Comparison of ENCODE assay signal across 24 cellular contexts in the genomic region with DNA sequence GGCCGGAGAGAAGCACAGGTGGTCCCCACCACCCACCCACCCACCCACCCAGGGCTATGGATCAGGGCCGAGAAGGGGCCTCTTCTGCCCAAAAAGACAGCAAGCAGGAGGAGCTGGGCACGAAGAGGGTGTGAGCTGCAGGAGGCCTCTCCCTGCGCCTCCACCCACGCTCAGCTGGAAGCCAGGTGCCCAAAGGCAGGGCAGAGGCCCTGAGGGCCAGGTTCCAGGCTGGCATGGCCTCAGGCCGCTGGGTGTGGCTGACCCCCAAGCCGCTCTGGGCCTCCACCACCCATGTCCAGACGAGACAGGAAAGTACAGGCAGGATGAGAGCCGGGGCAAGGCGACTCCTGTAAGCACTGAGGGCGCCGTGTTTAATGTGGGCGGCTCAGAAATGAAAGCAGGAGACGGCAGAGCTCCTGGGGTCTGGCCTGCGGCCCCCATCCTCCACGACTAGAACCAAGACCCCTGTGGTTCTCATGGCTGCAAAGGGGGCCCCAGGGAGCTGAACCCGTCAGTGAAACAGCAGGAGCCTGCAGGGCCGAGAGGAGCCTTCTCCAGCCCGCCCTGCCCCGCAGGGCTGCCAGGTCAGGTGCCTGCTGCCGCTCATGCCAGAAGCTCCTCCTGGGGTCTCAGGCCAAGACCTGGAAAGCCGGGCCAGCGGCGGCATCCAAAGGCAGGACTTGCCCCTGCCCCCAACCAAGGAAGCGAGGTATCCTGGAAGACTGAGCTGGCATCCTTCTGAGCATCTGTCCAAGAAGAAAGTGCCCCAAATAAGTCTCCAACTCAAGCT.
"Had no signal": no experiment of that assay in that cellular context is flagged by ENCODE, and none has a peak within 500 bp of the region (broad histone marks: within the 10 kb centered on the region; RNA-seq: fewer than 3 reads in every experiment).

No MANE protein-coding gene starts in this region.

- H3K9ac ChIP-seq: parathyroid adenoma had no signal

- H3K27ac ChIP-seq: ascending aorta, esophagus muscularis mucosa, parathyroid adenoma, psoas muscle, suprapubic skin, tibial artery, VCaP had no signal

- DNase-seq: activated CD4-positive, alpha-beta T cell treated with anti-CD3 and anti-CD28 coated beads for 4 hours; activated CD4-positive, alpha-beta T cell treated with anti-CD3 and anti-CD28 coated beads, Interleukin-2, amount 50 U/mL, for 4 hours; activated CD8-positive, alpha-beta memory T cell treated with anti-CD3 and anti-CD28 coated beads for 24 hours; activated effector memory CD4-positive, alpha-beta T cell treated with Interleukin-2 at 50 U/mL for 16 hours; activated naive CD4-positive, alpha-beta T cell treated with Interleukin-2 at 50 U/mL for 16 hours; activated naive CD8-positive, alpha-beta T cell treated with anti-CD3 and anti-CD28 coated beads, Interleukin-2, amount 10 ng/mL, durations not matched to agents 7 days and 5 days; endodermal cell; foreskin melanocyte; left ventricle myocardium superior; naive B cell; occipital lobe; psoas muscle; stimulated activated CD4-positive, alpha-beta T cell treated with anti-CD3 and anti-CD28 coated beads, Interleukin-1b, Interleukin-23, amount 100 ng/mL, for 48 hours; stimulated activated naive B cell treated with anti-CD40 and anti-IgM and Interleukin-4, amounts not matched to agents 10 μg/mL and 1 μg/mL and 100 μg/mL, for 72 hours; T-helper 9 cell; tibial artery had no signal

- H3K36me3 Mint-ChIP-seq: activated naive CD8-positive, alpha-beta T cell treated with anti-CD3 and anti-CD28 coated beads, Interleukin-2, amount 10 ng/mL, durations not matched to agents 7 days and 5 days; brain; naive B cell; stimulated activated naive B cell treated with anti-CD40 and anti-IgM and Interleukin-4, amounts not matched to agents 10 μg/mL and 1 μg/mL and 100 μg/mL, for 72 hours had no signal

- H3K4me2 ChIP-seq: smooth muscle cell had no signal

- H3K27me3 Mint-ChIP-seq: activated naive CD8-positive, alpha-beta T cell treated with anti-CD3 and anti-CD28 coated beads, Interleukin-2, amount 10 ng/mL, durations not matched to agents 7 days and 5 days; brain; dendritic cell treated with granulocyte-macrophage colony-stimulating factor and Interleukin-4, amounts not matched to agents 40 ng/mL and 50 ng/mL, for 4 days; naive B cell; stimulated activated naive B cell treated with anti-CD40 and anti-IgM and Interleukin-4, amounts not matched to agents 10 μg/mL and 1 μg/mL and 100 μg/mL, for 72 hours had no signal

- H3K9me3 Mint-ChIP-seq: activated naive CD8-positive, alpha-beta T cell treated with anti-CD3 and anti-CD28 coated beads, Interleukin-2, amount 10 ng/mL, durations not matched to agents 7 days and 5 days; brain; endodermal cell had no signal

- H3K36me3 ChIP-seq: ascending aorta, esophagus muscularis mucosa, suprapubic skin, tibial artery had no signal

- H3K4me3 Mint-ChIP-seq: activated naive CD8-positive, alpha-beta T cell treated with anti-CD3 and anti-CD28 coated beads, Interleukin-2, amount 10 ng/mL, durations not matched to agents 7 days and 5 days; brain; dendritic cell treated with granulocyte-macrophage colony-stimulating factor and Interleukin-4, amounts not matched to agents 40 ng/mL and 50 ng/mL, for 4 days; endodermal cell; naive B cell; stimulated activated naive B cell treated with anti-CD40 and anti-IgM and Interleukin-4, amounts not matched to agents 10 μg/mL and 1 μg/mL and 100 μg/mL, for 72 hours had no signal

- H3K4me1 Mint-ChIP-seq: activated naive CD8-positive, alpha-beta T cell treated with anti-CD3 and anti-CD28 coated beads, Interleukin-2, amount 10 ng/mL, durations not matched to agents 7 days and 5 days; endodermal cell; naive B cell; stimulated activated naive B cell treated with anti-CD40 and anti-IgM and Interleukin-4, amounts not matched to agents 10 μg/mL and 1 μg/mL and 100 μg/mL, for 72 hours had no signal

- H3K27me3 ChIP-seq: ascending aorta, tibial artery had no signal

- H3K9me3 ChIP-seq: esophagus muscularis mucosa, psoas muscle, suprapubic skin, tibial artery had no signal

- H3K27ac Mint-ChIP-seq: activated naive CD8-positive, alpha-beta T cell treated with anti-CD3 and anti-CD28 coated beads, Interleukin-2, amount 10 ng/mL, durations not matched to agents 7 days and 5 days; brain; dendritic cell treated with granulocyte-macrophage colony-stimulating factor and Interleukin-4, amounts not matched to agents 40 ng/mL and 50 ng/mL, for 4 days; endodermal cell; naive B cell; stimulated activated naive B cell treated with anti-CD40 and anti-IgM and Interleukin-4, amounts not matched to agents 10 μg/mL and 1 μg/mL and 100 μg/mL, for 72 hours had no signal

- ATAC-seq: left ventricle myocardium superior; psoas muscle; stimulated activated naive B cell treated with anti-CD40 and anti-IgM and Interleukin-4, amounts not matched to agents 10 μg/mL and 1 μg/mL and 100 μg/mL, for 72 hours had no signal

- H3K4me1 ChIP-seq: parathyroid adenoma, psoas muscle had no signal

- H3K79me2 ChIP-seq: parathyroid adenoma had no signal

- H2AFZ ChIP-seq: parathyroid adenoma had no signal

- H3K4me3 ChIP-seq: ascending aorta, esophagus muscularis mucosa, psoas muscle, smooth muscle cell, suprapubic skin, tibial artery had no signal
